In genomic region chr1:66262233-66262632, GRCh38 we compare ENCODE assay signal across 1 cellular context.
TF ChIP-seq lines count a peak whose summit lies in the region.

No MANE protein-coding gene starts in this region.

TF ChIP-seq in HCT116, 20 proteins besides CTCF, POLR2A, EP300 and RAD21 (continued from another document):
- TF ChIP-seq EZH2phosphoT487 (IDR thresholded peaks at IDR 0.05; ENCODE audit: borderline replicate concordance) (no peak), EZH2 (IDR thresholded peaks at IDR 0.05) (no peak), ZNF274 (IDR thresholded peaks at IDR 0.05; ENCODE audit: low read depth, low read length) (no peak), YY1 (IDR thresholded peaks at IDR 0.05; ENCODE audit: extremely low read depth, insufficient replicate concordance, low read depth, low read length) (peak; percentile 47), CEBPB (IDR thresholded peaks at IDR 0.05; ENCODE audit: low read depth) (peak; percentile 88), EGR1 (IDR thresholded peaks at IDR 0.05; ENCODE audit: low read depth) (0 out of 2 replicates have a peak, but pooled peaks have one; percentile 26), SP1 (IDR thresholded peaks at IDR 0.05; ENCODE audit: low read depth) (peak; percentile 95), CBX3 (IDR thresholded peaks at IDR 0.05; ENCODE audit: low read depth) (peak; percentile 94), ZFX (IDR thresholded peaks at IDR 0.05) (no peak)
